Comparison of ENCODE assay signal across 2 cellular contexts in genomic region chr1:88060112-88060673, GRCh38.
TF ChIP-seq lines count a peak whose summit lies in the region.

No MANE protein-coding gene starts in this region.

TF ChIP-seq in SK-N-SH, 30 proteins besides CTCF, POLR2A, EP300 and RAD21 (continued from another document):
- no peak for TF ChIP-seq MAX (IDR thresholded peaks at IDR 0.05; ENCODE audit: low read depth)
- TF ChIP-seq IRF3 (IDR thresholded peaks at IDR 0.05; ENCODE audit: low read depth, low read length): no peak

TF ChIP-seq in SK-N-SH treated with all-trans-retinoic acid at 6 μM for 48 hours, 23 proteins besides CTCF, POLR2A, EP300 and RAD21:
- TF ChIP-seq PATZ1 (CRISPR knock-in tag; IDR thresholded peaks at IDR 0.05; ENCODE audit: borderline replicate concordance) (no peak), ZNF565 (CRISPR knock-in tag; conservative IDR thresholded peaks at IDR 0.05; ENCODE audit: low read depth) (no peak), CREB5 (CRISPR knock-in tag; IDR thresholded peaks at IDR 0.05; ENCODE audit: low read depth) (no peak), ESRRG (CRISPR knock-in tag; IDR thresholded peaks at IDR 0.05) (no peak), SNAI2 (CRISPR knock-in tag; IDR thresholded peaks at IDR 0.05) (no peak), GLIS3 (CRISPR knock-in tag; IDR thresholded peaks at IDR 0.05) (no peak), TOX (CRISPR knock-in tag; IDR thresholded peaks at IDR 0.05; ENCODE audit: borderline replicate concordance) (no peak), BACH2 (CRISPR knock-in tag; IDR thresholded peaks at IDR 0.05; ENCODE audit: borderline replicate concordance) (no peak), POU6F1 (CRISPR knock-in tag; IDR thresholded peaks at IDR 0.05; ENCODE audit: borderline replicate concordance, low read depth) (no peak)
- TF ChIP-seq, protein P1, sequence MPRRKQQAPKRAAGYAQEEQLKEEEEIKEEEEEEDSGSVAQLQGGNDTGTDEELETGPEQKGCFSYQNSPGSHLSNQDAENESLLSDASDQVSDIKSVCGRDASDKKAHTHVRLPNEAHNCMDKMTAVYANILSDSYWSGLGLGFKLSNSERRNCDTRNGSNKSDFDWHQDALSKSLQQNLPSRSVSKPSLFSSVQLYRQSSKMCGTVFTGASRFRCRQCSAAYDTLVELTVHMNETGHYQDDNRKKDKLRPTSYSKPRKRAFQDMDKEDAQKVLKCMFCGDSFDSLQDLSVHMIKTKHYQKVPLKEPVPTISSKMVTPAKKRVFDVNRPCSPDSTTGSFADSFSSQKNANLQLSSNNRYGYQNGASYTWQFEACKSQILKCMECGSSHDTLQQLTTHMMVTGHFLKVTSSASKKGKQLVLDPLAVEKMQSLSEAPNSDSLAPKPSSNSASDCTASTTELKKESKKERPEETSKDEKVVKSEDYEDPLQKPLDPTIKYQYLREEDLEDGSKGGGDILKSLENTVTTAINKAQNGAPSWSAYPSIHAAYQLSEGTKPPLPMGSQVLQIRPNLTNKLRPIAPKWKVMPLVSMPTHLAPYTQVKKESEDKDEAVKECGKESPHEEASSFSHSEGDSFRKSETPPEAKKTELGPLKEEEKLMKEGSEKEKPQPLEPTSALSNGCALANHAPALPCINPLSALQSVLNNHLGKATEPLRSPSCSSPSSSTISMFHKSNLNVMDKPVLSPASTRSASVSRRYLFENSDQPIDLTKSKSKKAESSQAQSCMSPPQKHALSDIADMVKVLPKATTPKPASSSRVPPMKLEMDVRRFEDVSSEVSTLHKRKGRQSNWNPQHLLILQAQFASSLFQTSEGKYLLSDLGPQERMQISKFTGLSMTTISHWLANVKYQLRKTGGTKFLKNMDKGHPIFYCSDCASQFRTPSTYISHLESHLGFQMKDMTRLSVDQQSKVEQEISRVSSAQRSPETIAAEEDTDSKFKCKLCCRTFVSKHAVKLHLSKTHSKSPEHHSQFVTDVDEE (CRISPR knock-in tag; IDR thresholded peaks at IDR 0.05): no peak
